In genomic region chr3:185594073-185594472, GRCh38 we compare ENCODE assay signal across 33 cellular contexts. TPM values are rescaled to one million over a fixed set of nuclear protein-coding genes. Genes with fewer than 3 reads are reported as not detected.
"Had no signal": no experiment of that assay in that cellular context is flagged by ENCODE, and none has a peak within 500 bp of the region (broad histone marks: within the 10 kb centered on the region; RNA-seq: fewer than 3 reads in every experiment).

No MANE protein-coding gene starts in this region.

- H3K4me2 ChIP-seq: hepatocyte had no signal

- H3K4me3 ChIP-seq: gastroesophageal sphincter, hepatocyte, mucosa of descending colon, pancreas, prostate gland, sigmoid colon, tibial artery, upper lobe of right lung had no signal

- DNase-seq: activated CD4-positive, alpha-beta memory T cell treated with anti-CD3 and anti-CD28 coated beads for 36 hours; activated CD4-positive, alpha-beta T cell treated with anti-CD3 and anti-CD28 coated beads, Interleukin-2, amount 10 ng/mL, durations not matched to agents 24 days and 14 days; activated CD4-positive, CD25-positive, alpha-beta regulatory T cell treated with anti-CD3 and anti-CD28 coated beads, Interleukin-2, amount 50 U/mL, for 72 hours; activated CD8-positive, alpha-beta memory T cell treated with anti-CD3 and anti-CD28 coated beads, Interleukin-2, amount 50 U/mL, for 4 hours; activated gamma-delta T cell; activated naive CD4-positive, alpha-beta T cell treated with anti-CD3 and anti-CD28 coated beads, Interleukin-2, amount 10 ng/mL, durations not matched to agents 7 days and 5 days; activated T-cell treated with anti-CD3 and anti-CD28 coated beads, Interleukin-2, amount 50 U/mL, for 1 hour; amygdala; caudate nucleus; islet precursor cell; left ventricle myocardium superior; mucosa of descending colon; pancreas; retina; sigmoid colon; small intestine; stimulated activated CD4-positive, alpha-beta T cell treated with anti-CD3 and anti-CD28 coated beads, Interleukin-1b, Interleukin-23, amount 100 ng/mL, for 48 hours; stimulated activated CD4-positive, alpha-beta T cell treated with anti-CD3 and anti-CD28 coated beads, Interleukin-4, amount 100 ng/mL, for 4 hours; stimulated activated CD8-positive, alpha-beta memory T cell treated with anti-CD3 and anti-CD28 coated beads, Interleukin-4, amount 100 ng/mL, for 48 hours; stimulated activated naive CD8-positive, alpha-beta T cell treated with anti-CD3 and anti-CD28 coated beads, Interleukin-15, amount 100 ng/mL, for 72 hours; tibial artery; upper lobe of right lung; WERI-Rb-1 had no signal

- H3K27me3 ChIP-seq: gastroesophageal sphincter, hepatocyte, pancreas, sigmoid colon, tibial artery, upper lobe of right lung had no signal

- H2AFZ ChIP-seq: hepatocyte had no signal

- FAIRE-seq: endothelial cell of umbilical vein, pancreas, small intestine, TTC549 had no signal

- H3K9me3 ChIP-seq: gastroesophageal sphincter, mucosa of descending colon, pancreas, prostate gland, sigmoid colon, tibial artery, upper lobe of right lung had no signal

- H3K36me3 ChIP-seq: prostate gland had no signal

- H3K4me1 ChIP-seq: prostate gland, tibial artery, upper lobe of right lung had no signal

- H3K27ac ChIP-seq: gastroesophageal sphincter, hepatocyte, pancreas, prostate gland, sigmoid colon, tibial artery, upper lobe of right lung, WERI-Rb-1 had no signal

- ATAC-seq: gastroesophageal sphincter; left ventricle myocardium superior; mucosa of descending colon; pancreas; stimulated activated memory B cell treated with anti-CD40 and anti-IgM and Interleukin-4, amounts not matched to agents 10 μg/mL and 1 μg/mL and 100 μg/mL, for 72 hours; stimulated activated naive CD8-positive, alpha-beta T cell treated with anti-CD3 and anti-CD28 coated beads, Interleukin-15, amount 100 ng/mL, for 72 hours; upper lobe of right lung had no signal

RNA-seq across cellular contexts. Expression of gene LIPH, which starts 41.7 kb away (rescaled TPM):
- total RNA-seq: activated CD4-positive, alpha-beta memory T cell treated with anti-CD3 and anti-CD28 coated beads for 36 hours; activated CD4-positive, alpha-beta T cell treated with anti-CD3 and anti-CD28 coated beads, Interleukin-2, amount 10 ng/mL, durations not matched to agents 24 days and 14 days; activated CD8-positive, alpha-beta memory T cell treated with anti-CD3 and anti-CD28 coated beads for 36 hours; endothelial cell of umbilical vein; fibroblast of lung; lung microvascular endothelial cell; myocyte had no signal
- polyA plus RNA-seq: endothelial cell of umbilical vein had no signal
